ENCODE assay signal across 8 cellular contexts in the genomic region with DNA sequence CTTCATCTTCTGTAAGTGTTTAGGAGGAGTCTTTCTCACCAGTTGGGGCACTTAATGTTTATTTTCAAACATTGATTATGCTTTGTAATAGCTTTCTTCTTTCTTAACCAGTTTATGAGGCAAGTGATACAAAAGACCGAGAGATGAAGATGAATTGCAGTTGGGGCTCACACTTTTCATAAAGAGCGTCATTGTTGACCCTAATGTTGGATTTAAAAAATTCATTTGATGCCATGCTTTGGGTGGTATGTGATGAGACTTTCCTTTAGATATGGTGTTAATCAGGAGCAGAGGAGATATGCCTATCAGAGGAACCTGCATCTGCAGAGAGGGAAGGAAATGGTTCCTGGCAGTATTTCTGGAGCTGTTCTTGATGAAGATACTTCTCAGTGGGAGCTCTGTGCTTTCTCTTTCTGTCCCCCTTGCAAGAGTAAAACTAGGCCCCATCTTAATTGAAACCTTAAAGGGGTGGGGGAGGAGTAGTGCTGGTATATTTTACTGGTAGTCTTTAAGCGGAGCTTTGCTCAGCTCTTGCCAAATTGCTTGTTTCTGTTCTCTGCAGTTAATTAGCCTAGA. TPM values are rescaled to one million over a fixed set of nuclear protein-coding genes. Genes with fewer than 3 reads are reported as not detected.
DNase-seq lines count a peak whose midpoint lies in the region; ATAC-seq and TF ChIP-seq lines count a peak whose summit lies in the region.

No MANE protein-coding gene starts in this region.

- peak overlapping the region; percentile 55 to 77 for H3K27ac ChIP-seq in thoracic aorta

- H3K27me3 ChIP-seq in thoracic aorta (replicated peaks; ENCODE audit: insufficient read depth), result no peaks in the 10 kb centered on the region

- peak; percentile 22 to 48 for ATAC-seq in activated CD4-positive, CD25-positive, alpha-beta regulatory T cell treated with anti-CD3 and anti-CD28 coated beads, Interleukin-2, amount 50 U/mL, for 24 hours
- ATAC-seq in thoracic aorta (ENCODE audit: insufficient number of reproducible peaks, low FRiP score, low read depth) (no peak), GM21576 (IDR thresholded peaks at IDR 0.05; ENCODE audit: unreplicated experiment) (no peak), HG02588 (IDR thresholded peaks at IDR 0.05; ENCODE audit: unreplicated experiment) (no peak)

- H3K4me3 ChIP-seq in epithelial cell of proximal tubule (ENCODE audit: low read depth, low read length) (peak overlapping the region; percentile 73), thoracic aorta (peak overlapping the region; percentile 78)

- H3K9me3 ChIP-seq in thoracic aorta, result no peaks in the 10 kb centered on the region

- DNase-seq in activated CD4-positive, CD25-positive, alpha-beta regulatory T cell treated with anti-CD3 and anti-CD28 coated beads, Interleukin-2, amount 50 U/mL, for 72 hours, result no peak
- DNase-seq in KBM-7 (peak; percentile 26), epithelial cell of proximal tubule (ENCODE audit: low read depth) (no peak), thoracic aorta (ENCODE audit: low spot score) (no peak), nucleus accumbens (lab: John Stamatoyannopoulos, UW) (no peak)

- no peak for TF ChIP-seq CTCF in epithelial cell of proximal tubule (conservative IDR thresholded peaks at IDR 0.05; ENCODE audit: low read depth, low read length)
- no peak for TF ChIP-seq CTCF in thoracic aorta (IDR thresholded peaks at IDR 0.05)

- peaks cover 19 to 47% of the 10 kb centered on the region in 2 donors for H3K4me1 ChIP-seq in thoracic aorta (ENCODE audit: control insufficient read depth in 1 of 2, low read depth in 2 of 2)

- in situ Hi-C loops in KBM-7 (cut with MboI; ENCODE audit: low pct_unique_long_range_greater_than_20kb, low sequenced_read_pairs), result no loop called here

- H3K36me3 ChIP-seq in thoracic aorta, result no peaks in the 10 kb centered on the region

RNA-seq across cellular contexts. Expression of a gene that starts 2.3 kb away (rescaled TPM):
- 31.3 and 33.7 TPM in 2 replicates for total RNA-seq in epithelial cell of proximal tubule
- 10 to 100 TPM; 32.8 to 59.9 TPM for total RNA-seq in thoracic aorta

Comparison
In these comparisons a context has a peak if more than half of its experiments do, and no peak if none do; other contexts are left out.
1. ATAC-seq: peak in activated CD4-positive, CD25-positive, alpha-beta regulatory T cell treated with anti-CD3 and anti-CD28 coated beads, Interleukin-2, amount 50 U/mL, for 24 hours (2 of 2); none in thoracic aorta (single experiment), GM21576 (single experiment) and HG02588 (single experiment).